Comparison of ENCODE assay signal across 23 cellular contexts in the genomic region with DNA sequence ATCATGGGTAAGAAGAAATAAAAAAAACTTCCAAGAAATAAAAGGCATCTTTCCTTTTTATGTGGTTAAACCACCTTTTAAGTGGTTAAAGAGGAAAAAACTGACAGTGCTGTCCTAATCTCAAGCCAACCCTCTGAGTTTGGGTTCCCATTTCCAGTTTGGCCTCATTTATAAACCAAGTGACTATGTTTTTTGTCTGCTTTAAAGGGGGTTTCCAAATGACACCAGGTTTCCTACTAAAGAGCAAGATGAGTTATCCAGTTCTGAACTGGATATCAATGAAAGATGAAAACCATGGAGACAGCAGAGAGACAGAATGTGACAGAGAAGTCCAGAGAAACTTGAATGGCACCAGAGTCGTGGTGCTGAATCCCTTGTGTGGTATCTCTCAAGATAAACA.
DNase-seq lines count a peak whose midpoint lies in the region; ATAC-seq and TF ChIP-seq lines count a peak whose summit lies in the region.
"Had no signal": no experiment of that assay in that cellular context is flagged by ENCODE, and none has a peak within 500 bp of the region (broad histone marks: within the 10 kb centered on the region; RNA-seq: fewer than 3 reads in every experiment).

No MANE protein-coding gene starts in this region.

- TF ChIP-seq CTCF in DND-41 (IDR thresholded peaks at IDR 0.05; ENCODE audit: borderline replicate concordance, extremely low read depth, low read length, poor library complexity, severe bottlenecking), result no peak

- H4K20me1 ChIP-seq in DND-41 (ENCODE audit: insufficient read depth, low read length), result no peaks in the 10 kb centered on the region

- peaks cover 31% of the 10 kb centered on the region for H3K36me3 Mint-ChIP-seq in activated CD4-positive, alpha-beta T cell treated with anti-CD3 and anti-CD28 coated beads for 36 hours (ENCODE audit: low read depth)
- peaks cover 4% of the 10 kb centered on the region for H3K36me3 Mint-ChIP-seq in stimulated activated effector memory CD8-positive, alpha-beta T cell treated with anti-CD3 and anti-CD28 coated beads, Interleukin-12 subunit alpha, Interleukin-12 subunit beta, amount 100 ng/mL, for 72 hours

- peak overlapping the region; percentile 34 for H3K27ac Mint-ChIP-seq in activated CD4-positive, alpha-beta T cell treated with anti-CD3 and anti-CD28 coated beads for 36 hours
- H3K27ac Mint-ChIP-seq in stimulated activated effector memory CD8-positive, alpha-beta T cell treated with anti-CD3 and anti-CD28 coated beads, Interleukin-12 subunit alpha, Interleukin-12 subunit beta, amount 100 ng/mL, for 72 hours, result peak overlapping the region; percentile 74
- H3K27ac Mint-ChIP-seq: CD8-positive, alpha-beta memory T cell; IgD-negative memory B cell had no signal

- H3K4me3 ChIP-seq in DND-41 (ENCODE audit: low read depth in 1 of 2, low read length in 2 of 2), result no peak overlapping the region

- intact Hi-C loops in activated CD4-positive, alpha-beta T cell treated with anti-CD3 and anti-CD28 coated beads for 36 hours (cut with DNase I, micrococcal nuclease), result loop anchor here in 1 of 2 experiments (1.0 to 5.0 kb wide), 3 partner anchors 132 to 629 kb away; no protein-coding TSS in a partner anchor

- peaks cover 2% of the 10 kb centered on the region for H3K27me3 ChIP-seq in DND-41 (ENCODE audit: insufficient read depth, low read length, poor library complexity)

- peak; percentile 48 for ATAC-seq in activated CD4-positive, alpha-beta T cell treated with anti-CD3 and anti-CD28 coated beads for 36 hours
- ATAC-seq in DND-41 (ENCODE audit: insufficient read depth, low read depth), result peak; percentile 56; the same call in 1 of the 3 replicates
- peak; percentile 48 for ATAC-seq in stimulated activated effector memory CD8-positive, alpha-beta T cell treated with anti-CD3 and anti-CD28 coated beads, Interleukin-12 subunit alpha, Interleukin-12 subunit beta, amount 100 ng/mL, for 72 hours
- no peak for ATAC-seq in HG02884 (IDR thresholded peaks at IDR 0.05; ENCODE audit: unreplicated experiment)
- ATAC-seq: PC-3 had no signal

- H3K4me3 Mint-ChIP-seq in activated CD4-positive, alpha-beta T cell treated with anti-CD3 and anti-CD28 coated beads for 36 hours, result no peak overlapping the region
- no peak overlapping the region for H3K4me3 Mint-ChIP-seq in stimulated activated effector memory CD8-positive, alpha-beta T cell treated with anti-CD3 and anti-CD28 coated beads, Interleukin-12 subunit alpha, Interleukin-12 subunit beta, amount 100 ng/mL, for 72 hours
- H3K4me3 Mint-ChIP-seq: CD8-positive, alpha-beta memory T cell; IgD-negative memory B cell had no signal

- no peak for DNase-seq in activated CD4-positive, alpha-beta T cell treated with anti-CD3 and anti-CD28 coated beads for 36 hours
- DNase-seq in activated CD4-positive, alpha-beta T cell treated with anti-CD3 and anti-CD28 coated beads, Interleukin-2, amount 50 U/mL, for 1 hour, result no peak
- DNase-seq in DND-41 (no peak), SW480 (ENCODE audit: low spot score) (peak; percentile 1), NCI-H526 treated with DMSO at 0.1 percent for 48 hours (lab: John Stamatoyannopoulos, UW) (no peak)
- no peak for DNase-seq in stimulated activated effector memory CD8-positive, alpha-beta T cell treated with anti-CD3 and anti-CD28 coated beads, Interleukin-12 subunit alpha, Interleukin-12 subunit beta, amount 100 ng/mL, for 72 hours (ENCODE audit: low spot score in 2 of 2)
- DNase-seq: AML-193; C1 segment of cervical spinal cord; Calu3; CD8-positive, alpha-beta memory T cell; DMS153; GDM1; Kasumi-1; NCI-H1694 treated with DMSO at 0.1 percent for 48 hours; NCI-H2081 treated with DMSO at 0.1 percent for 48 hours; NCI-H2171 treated with DMSO at 0.1 percent for 48 hours; NCI-H446; NCI-H526; PC-3; RPMI8226; SHP77 had no signal

- POLR2A ChIA-PET in activated CD4-positive, alpha-beta T cell treated with anti-CD3 and anti-CD28 coated beads for 36 hours (lab: Charles Lee), result no interaction called here

- H3K4me1 Mint-ChIP-seq in activated CD4-positive, alpha-beta T cell treated with anti-CD3 and anti-CD28 coated beads for 36 hours, result peaks cover 24% of the 10 kb centered on the region
- H3K4me1 Mint-ChIP-seq in stimulated activated effector memory CD8-positive, alpha-beta T cell treated with anti-CD3 and anti-CD28 coated beads, Interleukin-12 subunit alpha, Interleukin-12 subunit beta, amount 100 ng/mL, for 72 hours, result peaks cover 11% of the 10 kb centered on the region
- H3K4me1 Mint-ChIP-seq: CD8-positive, alpha-beta memory T cell; IgD-negative memory B cell had no signal

- no peak overlapping the region for H3K4me2 ChIP-seq in DND-41 (ENCODE audit: insufficient read depth, low read length)

- no peaks in the 10 kb centered on the region for H3K36me3 ChIP-seq in DND-41 (ENCODE audit: insufficient read depth, low read length)

- no peak overlapping the region for H3K27ac ChIP-seq in DND-41 (ENCODE audit: low read length)

- H3K9me3 Mint-ChIP-seq in activated CD4-positive, alpha-beta T cell treated with anti-CD3 and anti-CD28 coated beads for 36 hours (ENCODE audit: low read depth), result no peaks in the 10 kb centered on the region
- no peaks in the 10 kb centered on the region for H3K9me3 Mint-ChIP-seq in stimulated activated effector memory CD8-positive, alpha-beta T cell treated with anti-CD3 and anti-CD28 coated beads, Interleukin-12 subunit alpha, Interleukin-12 subunit beta, amount 100 ng/mL, for 72 hours
- H3K9me3 Mint-ChIP-seq: CD8-positive, alpha-beta memory T cell; IgD-negative memory B cell had no signal

- no peaks in the 10 kb centered on the region for H3K27me3 Mint-ChIP-seq in activated CD4-positive, alpha-beta T cell treated with anti-CD3 and anti-CD28 coated beads for 36 hours
- H3K27me3 Mint-ChIP-seq: CD8-positive, alpha-beta memory T cell; IgD-negative memory B cell had no signal

- peaks cover 4% of the 10 kb centered on the region; the same call in 1 of the 2 replicates for H3K4me1 ChIP-seq in DND-41 (ENCODE audit: insufficient read depth, low read length)

- H2AFZ ChIP-seq in DND-41 (ENCODE audit: low read depth, low read length), result no peak overlapping the region

- no peaks in the 10 kb centered on the region for H3K9me3 ChIP-seq in DND-41 (ENCODE audit: insufficient read depth, low read length, severe bottlenecking)

- H3K9ac ChIP-seq in DND-41 (ENCODE audit: low read depth, low read length), result no peak overlapping the region

- no peaks in the 10 kb centered on the region for H3K79me2 ChIP-seq in DND-41 (ENCODE audit: insufficient read depth, low read length)

- CTCF ChIA-PET in activated CD4-positive, alpha-beta T cell treated with anti-CD3 and anti-CD28 coated beads for 36 hours (lab: Charles Lee), result no interaction called here
